9 cellular contexts compared by ENCODE assay signal in genomic region chr2:231960810-231961348, GRCh38. TPM values are rescaled to one million over a fixed set of nuclear protein-coding genes. Genes with fewer than 3 reads are reported as not detected.
DNase-seq lines count a peak whose midpoint lies in the region; ATAC-seq and TF ChIP-seq lines count a peak whose summit lies in the region.
"Had no signal": no experiment of that assay in that cellular context is flagged by ENCODE, and none has a peak within 500 bp of the region (broad histone marks: within the 10 kb centered on the region; RNA-seq: fewer than 3 reads in every experiment).

No MANE protein-coding gene starts in this region.

- H3K27me3 Mint-ChIP-seq in HFFc6 (ENCODE audit: insufficient read depth) = peaks cover 1% of the 10 kb centered on the region

- peaks cover 12% of the 10 kb centered on the region for H3K9me3 Mint-ChIP-seq in HFFc6

- no peak for ATAC-seq in lung (ENCODE audit: insufficient read depth, low FRiP score)

- H3K4me3 ChIP-seq in AG10803 (ENCODE audit: low read length) (peak overlapping the region; percentile 93), lung (peak overlapping the region; percentile 99)

- peak overlapping the region; percentile 96 for H3K4me3 Mint-ChIP-seq in HFFc6

- peaks cover 27% of the 10 kb centered on the region for H3K4me1 Mint-ChIP-seq in HFFc6 (ENCODE audit: low read depth)

- H3K9me3 ChIP-seq in lung (ENCODE audit: control insufficient read depth in 2 of 2, insufficient read depth in 1 of 2, low read length in 1 of 2) = no peaks in the 10 kb centered on the region

- peak overlapping the region; percentile 79 for H3K27ac Mint-ChIP-seq in HFFc6

- DNase-seq in AG10803 (ENCODE audit: low read depth) (no peak), HFFc6 (no peak), astrocyte of the hippocampus (ENCODE audit: low read depth, low spot score) (peak; percentile 5), lung (ENCODE audit: low spot score) (no peak), HPDE6-E6E7 (ENCODE audit: extremely low spot score) (no peak), GM20000 (ENCODE audit: low spot score) (no peak), posterior vena cava (ENCODE audit: low spot score) (no peak)
- DNase-seq in activated effector memory CD4-positive, alpha-beta T cell treated with anti-CD3 and anti-CD28 coated beads, Interleukin-2, amount 50 U/mL, for 16 hours = no peak

- TF ChIP-seq CTCF in AG10803 (conservative IDR thresholded peaks at IDR 0.05; ENCODE audit: low read length) (no peak), HFFc6 (IDR thresholded peaks at IDR 0.05) (no peak), lung (IDR thresholded peaks at IDR 0.05; ENCODE audit: control extremely low read depth, extremely low read depth) (no peak), GM20000 (IDR thresholded peaks at IDR 0.05; ENCODE audit: extremely low read depth, missing control alignments) (no peak)

- intact Hi-C loops in posterior vena cava (cut with DNase I) = no loop called here

- H3K27me3 ChIP-seq in lung (ENCODE audit: control insufficient read depth, insufficient read depth) = no peaks in the 10 kb centered on the region

- no peaks in the 10 kb centered on the region for H3K36me3 ChIP-seq in lung (ENCODE audit: control insufficient read depth in 2 of 2, insufficient read depth in 2 of 2, low read length in 2 of 2)

- 52 to 56% methylated on average over 18 of the region's 18 CpGs for WGBS in lung, 2 donors

- peak overlapping the region; percentile 82 to 92 for H3K27ac ChIP-seq in lung (ENCODE audit: low read depth in 1 of 2, low read length in 1 of 2)

- peaks cover 15% of the 10 kb centered on the region for H3K36me3 Mint-ChIP-seq in HFFc6 (ENCODE audit: low read depth)

- peaks cover 4 to 10% of the 10 kb centered on the region in 2 donors for H3K4me1 ChIP-seq in lung (ENCODE audit: control insufficient read depth in 2 of 2, insufficient read depth in 2 of 2, low read length in 2 of 2)

RNA-seq across cellular contexts. Expression of gene DIS3L2, which starts 0.6 kb away (rescaled TPM):
- total RNA-seq in HFFc6 (2021; fragmentation: NEBNext Ultra II Directional; extraction: Animal tissue kit (Norgen Biotek cat#: 25700)) = 10 to 100 TPM; 18.2 to 23.6 (median 21.6) TPM
- total RNA-seq in lung (10 to 100 TPM; 40.8 to 41.0 TPM), posterior vena cava (10 to 100 TPM; 21.7 to 22.2 TPM)
- polyA plus RNA-seq in lung = 10 to 100 TPM; 12.7 to 21.3 TPM

RNA-seq across cellular contexts. Expression of gene NPPC, which starts 34.7 kb away (rescaled TPM):
- not detected for total RNA-seq in HFFc6 (2021; fragmentation: NEBNext Ultra II Directional; extraction: Animal tissue kit (Norgen Biotek cat#: 25700))
- total RNA-seq in lung (under 1 TPM; 0.77 to 0.94 TPM), posterior vena cava (1 to 10 TPM in 1 of 2 donors, under 1 TPM in 1; 0.93 to 9.2 TPM)
- not detected for polyA plus RNA-seq in lung
- total RNA-seq: pulmonary artery endothelial cell had no signal
